8 cellular contexts compared by ENCODE assay signal in genomic region chr16:89325861-89326471, GRCh38.
DNase-seq lines count a peak whose midpoint lies in the region; ATAC-seq lines count a peak whose summit lies in the region.

No MANE protein-coding gene starts in this region.

- H3K9me3 Mint-ChIP-seq in T-helper 1 cell treated with Interleukin-12 subunit alpha and Interleukin-12 subunit beta and Interleukin-4 antibody, amounts not matched to agents 30 μg/mL and 1 μg/mL, for 36 hours: no peaks in the 10 kb centered on the region

- H3K4me1 ChIP-seq in BLaER1 treated with 17β-estradiol and CSF1 and Interleukin-3, amounts not matched to agents 10 nM and 100 nM: peaks cover 94 to 100% (median 98%) of the 10 kb centered on the region in 10 experiments
- H3K4me1 ChIP-seq in esophagus (ENCODE audit: control insufficient read depth in 2 of 2, insufficient read depth in 2 of 2, low read length in 1 of 2): peaks cover 18 to 39% of the 10 kb centered on the region in 2 donors

- 19 to 20% methylated on average over 18 of the region's 18 CpGs for WGBS in esophagus, 2 donors

- peaks cover 6 to 43% (median 35%) of the 10 kb centered on the region in 11 experiments; a peak in 19 of 22 replicates for H3K36me3 ChIP-seq in BLaER1 treated with 17β-estradiol and CSF1 and Interleukin-3, amounts not matched to agents 10 nM and 100 nM
- peaks cover 0 to 10% of the 10 kb centered on the region in 2 donors for H3K36me3 ChIP-seq in esophagus (ENCODE audit: control insufficient read depth in 2 of 2, insufficient read depth in 2 of 2, low read length in 1 of 2)

- ATAC-seq in GM18868 (IDR thresholded peaks at IDR 0.05; ENCODE audit: unreplicated experiment): no peak
- ATAC-seq in GM19351 (IDR thresholded peaks at IDR 0.05; ENCODE audit: unreplicated experiment): no peak

- DNase-seq in HCEC 1CT: peak; percentile 86
- DNase-seq in myocyte (ENCODE audit: low read depth): peak; percentile 86
- no peak for DNase-seq in SW480 (ENCODE audit: low spot score)

- H4K20me1 ChIP-seq in BLaER1 treated with 17β-estradiol and CSF1 and Interleukin-3, amounts not matched to agents 10 nM and 100 nM: peaks cover 99 to 100% (median 100%) of the 10 kb centered on the region in 11 experiments

- H3K4me3 Mint-ChIP-seq in T-helper 1 cell treated with Interleukin-12 subunit alpha and Interleukin-12 subunit beta and Interleukin-4 antibody, amounts not matched to agents 30 μg/mL and 1 μg/mL, for 36 hours: peak overlapping the region; percentile 64

- H3K27ac Mint-ChIP-seq in T-helper 1 cell treated with Interleukin-12 subunit alpha and Interleukin-12 subunit beta and Interleukin-4 antibody, amounts not matched to agents 30 μg/mL and 1 μg/mL, for 36 hours: peak overlapping the region; percentile 70

- H3K27ac ChIP-seq in BLaER1 treated with 17β-estradiol and CSF1 and Interleukin-3, amounts not matched to agents 10 nM and 100 nM: peak overlapping the region in 10 of 11 experiments; percentile 41 to 91 (median 76); a peak in 20 of 22 replicates
- peak overlapping the region; percentile 40 to 80 for H3K27ac ChIP-seq in esophagus (ENCODE audit: low read depth in 2 of 2, low read length in 1 of 2)

- peak overlapping the region in 10 of 11 experiments; percentile 11 to 79 (median 66); a peak in 18 of 22 replicates for H3K9ac ChIP-seq in BLaER1 treated with 17β-estradiol and CSF1 and Interleukin-3, amounts not matched to agents 10 nM and 100 nM

- no peaks in the 10 kb centered on the region for H3K27me3 ChIP-seq in BLaER1 treated with 17β-estradiol and CSF1 and Interleukin-3, amounts not matched to agents 10 nM and 100 nM
- H3K27me3 ChIP-seq in esophagus (ENCODE audit: control insufficient read depth in 1 of 2, insufficient read depth in 2 of 2, low read length in 2 of 2): no peaks in the 10 kb centered on the region

- peaks cover 69% of the 10 kb centered on the region for H3K4me1 Mint-ChIP-seq in T-helper 1 cell treated with Interleukin-12 subunit alpha and Interleukin-12 subunit beta and Interleukin-4 antibody, amounts not matched to agents 30 μg/mL and 1 μg/mL, for 36 hours (ENCODE audit: low read depth)

- peaks cover 26% of the 10 kb centered on the region for H3K36me3 Mint-ChIP-seq in T-helper 1 cell treated with Interleukin-12 subunit alpha and Interleukin-12 subunit beta and Interleukin-4 antibody, amounts not matched to agents 30 μg/mL and 1 μg/mL, for 36 hours (ENCODE audit: low read depth)

- H3K4me2 ChIP-seq in BLaER1 treated with 17β-estradiol and CSF1 and Interleukin-3, amounts not matched to agents 10 nM and 100 nM: peak overlapping the region; percentile 78 to 99 (median 89)

- H3K4me3 ChIP-seq in BLaER1 treated with 17β-estradiol and CSF1 and Interleukin-3, amounts not matched to agents 10 nM and 100 nM: peak overlapping the region in 5 of 10 experiments; percentile 2 to 54 (median 30); a peak in 8 of 20 replicates
- H3K4me3 ChIP-seq in esophagus (ENCODE audit: low read depth in 1 of 2, low read length in 2 of 2): no peak overlapping the region

- no peaks in the 10 kb centered on the region for H3K27me3 Mint-ChIP-seq in T-helper 1 cell treated with Interleukin-12 subunit alpha and Interleukin-12 subunit beta and Interleukin-4 antibody, amounts not matched to agents 30 μg/mL and 1 μg/mL, for 36 hours (ENCODE audit: low read depth)

- H3K9me3 ChIP-seq in BLaER1 treated with 17β-estradiol and CSF1 and Interleukin-3, amounts not matched to agents 10 nM and 100 nM (replicated peaks in 1 of 11): no peaks in the 10 kb centered on the region
- no peaks in the 10 kb centered on the region for H3K9me3 ChIP-seq in esophagus (ENCODE audit: control insufficient read depth in 2 of 2, insufficient read depth in 1 of 2, low read depth in 1 of 2, low read length in 1 of 2)
